18 cellular contexts compared by ENCODE assay signal in the genomic region with DNA sequence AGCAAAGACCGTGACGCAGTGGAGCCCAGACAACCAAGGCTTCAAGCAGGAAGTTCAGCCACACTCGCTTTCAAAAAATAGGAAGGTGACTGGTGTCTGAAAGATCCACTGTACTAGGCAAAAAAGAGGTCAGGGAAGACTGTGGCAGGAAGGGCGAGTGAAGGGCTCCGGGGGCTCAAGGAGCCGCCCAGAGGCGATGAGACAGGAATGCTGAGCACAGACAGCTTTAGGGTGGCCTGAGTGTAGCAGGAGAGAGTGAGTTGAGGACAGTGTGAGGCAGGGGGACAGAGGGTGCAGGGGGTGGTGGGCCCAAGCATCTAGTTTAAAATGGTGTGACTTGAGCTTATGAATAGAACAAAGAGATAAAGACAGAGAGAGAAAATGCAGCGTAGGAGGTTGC.
"Had no signal": no experiment of that assay in that cellular context is flagged by ENCODE, and none has a peak within 500 bp of the region (broad histone marks: within the 10 kb centered on the region; RNA-seq: fewer than 3 reads in every experiment).

No MANE protein-coding gene starts in this region.

- H3K9me3 Mint-ChIP-seq: activated CD4-positive, alpha-beta T cell treated with anti-CD3 and anti-CD28 coated beads, Interleukin-2, amount 10 ng/mL, durations not matched to agents 7 days and 5 days; activated CD8-positive, alpha-beta T cell treated with anti-CD3 and anti-CD28 coated beads for 36 hours; activated naive CD4-positive, alpha-beta T cell treated with anti-CD3 and anti-CD28 coated beads, Interleukin-2, amount 50 U/mL, for 24 hours; memory B cell; naive B cell had no signal

- H3K36me3 ChIP-seq: gastroesophageal sphincter, heart left ventricle, spleen, upper lobe of left lung had no signal

- H3K4me3 ChIP-seq: gastroesophageal sphincter, heart left ventricle, spleen, testis, upper lobe of left lung had no signal

- H3K4me1 ChIP-seq: gastroesophageal sphincter, heart left ventricle, upper lobe of left lung had no signal

- H3K36me3 Mint-ChIP-seq: activated naive CD4-positive, alpha-beta T cell treated with anti-CD3 and anti-CD28 coated beads, Interleukin-2, amount 50 U/mL, for 24 hours; brain; memory B cell; naive B cell had no signal

- DNase-seq: activated CD4-positive, alpha-beta T cell treated with anti-CD3 and anti-CD28 coated beads, Interleukin-2, amount 10 ng/mL, durations not matched to agents 7 days and 5 days; activated CD4-positive, CD25-positive, alpha-beta regulatory T cell treated with anti-CD3 and anti-CD28 coated beads, Interleukin-2, amount 50 U/mL, for 72 hours; activated CD8-positive, alpha-beta T cell treated with anti-CD3 and anti-CD28 coated beads for 36 hours; activated gamma-delta T cell treated with Interleukin-2 at 50 U/mL for 16 hours; aorta; dermis blood vessel endothelial cell; effector CD8-positive, alpha-beta T cell; heart left ventricle; naive B cell; spleen; stimulated activated CD4-positive, alpha-beta T cell treated with anti-CD3 and anti-CD28 coated beads, Interleukin-4, amount 100 ng/mL, for 1 hour; stimulated activated naive CD4-positive, alpha-beta T cell; testis had no signal

- H3K27me3 ChIP-seq: testis, upper lobe of left lung had no signal

- H3K4me1 Mint-ChIP-seq: activated CD4-positive, alpha-beta T cell treated with anti-CD3 and anti-CD28 coated beads, Interleukin-2, amount 10 ng/mL, durations not matched to agents 7 days and 5 days; activated naive CD4-positive, alpha-beta T cell treated with anti-CD3 and anti-CD28 coated beads, Interleukin-2, amount 50 U/mL, for 24 hours; memory B cell; naive B cell had no signal

- H3K27ac Mint-ChIP-seq: activated CD4-positive, alpha-beta T cell treated with anti-CD3 and anti-CD28 coated beads, Interleukin-2, amount 10 ng/mL, durations not matched to agents 7 days and 5 days; activated CD8-positive, alpha-beta T cell treated with anti-CD3 and anti-CD28 coated beads for 36 hours; activated naive CD4-positive, alpha-beta T cell treated with anti-CD3 and anti-CD28 coated beads, Interleukin-2, amount 50 U/mL, for 24 hours; memory B cell; naive B cell had no signal

- H3K4me3 Mint-ChIP-seq: activated CD4-positive, alpha-beta T cell treated with anti-CD3 and anti-CD28 coated beads, Interleukin-2, amount 10 ng/mL, durations not matched to agents 7 days and 5 days; activated CD8-positive, alpha-beta T cell treated with anti-CD3 and anti-CD28 coated beads for 36 hours; activated naive CD4-positive, alpha-beta T cell treated with anti-CD3 and anti-CD28 coated beads, Interleukin-2, amount 50 U/mL, for 24 hours; brain; memory B cell; naive B cell had no signal

- H3K27ac ChIP-seq: gastroesophageal sphincter, heart left ventricle, spleen, testis, upper lobe of left lung had no signal

- H3K9me3 ChIP-seq: gastroesophageal sphincter, heart left ventricle, spleen, testis, upper lobe of left lung had no signal
